Comparison of ENCODE assay signal across 1 cellular context in the genomic region with DNA sequence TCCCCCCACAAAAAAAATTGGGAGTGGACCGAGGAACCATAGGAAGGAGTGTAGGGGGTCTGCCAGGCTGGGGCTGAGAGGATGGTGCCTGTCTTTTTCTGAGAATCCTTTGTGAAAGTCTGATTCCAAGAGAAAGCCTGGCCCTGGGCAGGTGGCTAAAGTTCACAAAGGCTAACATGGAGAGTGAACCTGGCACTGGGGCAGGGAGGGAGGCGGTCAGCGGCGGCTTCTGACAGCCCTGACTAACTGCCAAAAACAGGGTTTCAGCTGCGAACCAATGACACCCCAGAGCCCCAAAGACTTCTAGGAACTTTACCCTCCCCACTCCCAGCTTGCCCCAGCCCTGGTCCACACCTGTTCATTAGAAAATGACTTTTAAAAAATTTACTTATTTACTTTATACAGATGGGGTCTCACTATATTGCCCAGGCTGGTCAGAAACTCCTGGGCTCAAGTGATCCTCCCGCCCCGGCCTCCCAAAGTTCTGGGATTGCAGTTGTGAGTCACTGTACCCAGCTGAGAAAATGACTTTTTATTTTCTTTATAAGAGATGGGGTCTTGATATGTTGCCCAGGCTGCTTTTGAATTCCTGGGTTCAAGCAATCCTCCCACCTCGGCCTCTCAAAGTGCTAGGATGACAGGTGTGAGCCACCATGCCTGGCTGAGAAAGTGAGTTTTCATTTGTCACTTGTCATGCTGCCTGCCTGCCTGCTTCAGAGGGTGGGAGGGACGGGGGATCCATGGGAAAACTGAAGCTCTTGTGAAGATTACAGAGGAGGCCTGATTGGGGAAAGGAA.
A peak's percentile ranks its signal among the peaks of the same experiment; 100 is the strongest.
TF ChIP-seq lines count a peak whose summit lies in the region.

No MANE protein-coding gene starts in this region.

TF ChIP-seq in H1, 55 proteins besides CTCF, POLR2A, EP300 and RAD21 (continued from another document):
- TF ChIP-seq CBX8 (IDR thresholded peaks at IDR 0.05; ENCODE audit: borderline replicate concordance, low read depth, low read length) (no peak), RFX5 (IDR thresholded peaks at IDR 0.05; ENCODE audit: borderline replicate concordance, low read depth, low read length) (no peak), KDM1A (IDR thresholded peaks at IDR 0.05; ENCODE audit: borderline replicate concordance, low read length) (peak; percentile 17; the same call in 1 of the 2 replicates)
